In the genomic region with DNA sequence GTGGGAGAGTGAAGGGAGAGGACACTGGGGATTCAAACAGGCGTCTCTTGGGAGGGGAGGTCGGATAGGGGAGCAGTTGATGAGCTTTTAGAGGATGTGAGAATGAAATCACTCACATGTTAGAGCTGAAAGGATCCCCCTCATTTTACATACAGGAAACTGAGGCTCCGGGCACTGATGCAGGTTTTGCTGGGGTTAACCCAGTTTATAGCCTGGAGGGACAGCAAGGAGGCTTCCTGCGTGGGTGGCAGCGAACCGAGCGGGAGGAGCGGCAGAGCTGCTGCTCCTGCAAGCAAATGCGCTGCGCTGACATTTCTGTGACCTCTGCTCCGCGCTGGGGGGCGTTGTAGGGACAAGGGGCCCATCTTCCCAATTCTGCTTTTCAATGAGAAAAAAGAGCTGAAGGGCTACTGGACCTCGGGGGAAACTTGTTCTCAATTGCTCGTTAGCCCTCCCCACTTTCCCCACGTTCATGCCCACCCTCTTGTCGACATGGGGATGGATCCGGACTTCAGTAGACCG, we compare ENCODE assay signal across 9 cellular contexts. TPM values are rescaled to one million over a fixed set of nuclear protein-coding genes. Genes with fewer than 3 reads are reported as not detected.
A peak's percentile ranks its signal among the peaks of the same experiment; 100 is the strongest.
DNase-seq lines count a peak whose midpoint lies in the region; ATAC-seq and TF ChIP-seq lines count a peak whose summit lies in the region.
"Had no signal": no experiment of that assay in that cellular context is flagged by ENCODE, and none has a peak within 500 bp of the region (broad histone marks: within the 10 kb centered on the region; RNA-seq: fewer than 3 reads in every experiment).

No MANE protein-coding gene starts in this region.

- peak overlapping the region; percentile 80 to 88 (median 83) for H3K4me3 Mint-ChIP-seq in CD4-positive, CD25-positive, alpha-beta regulatory T cell

- H3K4me3 ChIP-seq in CD4-positive, CD25-positive, alpha-beta regulatory T cell (ENCODE audit: low read depth, low read length) = peak overlapping the region; percentile 67
- no peak overlapping the region for H3K4me3 ChIP-seq in brain microvascular endothelial cell (ENCODE audit: low read depth, low read length)

- H3K27me3 ChIP-seq in CD4-positive, CD25-positive, alpha-beta regulatory T cell (ENCODE audit: control insufficient read depth, insufficient read depth, low read length) = peaks cover 73% of the 10 kb centered on the region
- H3K27me3 ChIP-seq in brain microvascular endothelial cell (replicated peaks) = peaks cover 84% of the 10 kb centered on the region

- no peaks in the 10 kb centered on the region for H3K36me3 Mint-ChIP-seq in CD4-positive, CD25-positive, alpha-beta regulatory T cell

- H3K4me1 ChIP-seq in CD4-positive, CD25-positive, alpha-beta regulatory T cell (ENCODE audit: control insufficient read depth, insufficient read depth, low read length, poor library complexity, severe bottlenecking) = peaks cover 52% of the 10 kb centered on the region

- no peak overlapping the region for H3K27ac Mint-ChIP-seq in CD4-positive, CD25-positive, alpha-beta regulatory T cell

- H3K4me1 Mint-ChIP-seq in CD4-positive, CD25-positive, alpha-beta regulatory T cell = peaks cover 27 to 68% (median 42%) of the 10 kb centered on the region in 4 donors

- H3K9me3 ChIP-seq in CD4-positive, CD25-positive, alpha-beta regulatory T cell (ENCODE audit: control insufficient read depth in 2 of 2, low read length in 2 of 2) = peaks cover 8 to 19% of the 10 kb centered on the region in 2 experiments

- ATAC-seq in CD4-positive, CD25-positive, alpha-beta regulatory T cell (ENCODE audit: low read depth in 2 of 2) = no peak
- ATAC-seq in HG03196 (IDR thresholded peaks at IDR 0.05; ENCODE audit: unreplicated experiment) = peak; percentile 30

- in situ Hi-C loops in GM18951 (cut with MboI; ENCODE audit: low sequenced_read_pairs, unreplicated experiment) = no loop called here
- in situ Hi-C loops in brain microvascular endothelial cell (cut with HindIII; ENCODE audit: low pct_ligation_motif_present, low sequenced_read_pairs) = no loop called here

- peak; percentile 40 for TF ChIP-seq POLR2A in GM18951 (IDR thresholded peaks at IDR 0.05; ENCODE audit: extremely low read depth, insufficient read depth, insufficient read length)

- H3K27me3 Mint-ChIP-seq in CD4-positive, CD25-positive, alpha-beta regulatory T cell = peaks cover 99% of the 10 kb centered on the region

- no peaks in the 10 kb centered on the region for H3K36me3 ChIP-seq in CD4-positive, CD25-positive, alpha-beta regulatory T cell (ENCODE audit: control insufficient read depth, insufficient read depth, low read length)
- no peaks in the 10 kb centered on the region for H3K36me3 ChIP-seq in brain microvascular endothelial cell (replicated peaks)

- no peak for DNase-seq in CD4-positive, CD25-positive, alpha-beta regulatory T cell
- peak; percentile 7 for DNase-seq in astrocyte of the hippocampus (ENCODE audit: low read depth, low spot score)
- peak; percentile 52 for DNase-seq in stimulated activated CD8-positive, alpha-beta memory T cell treated with anti-CD3 and anti-CD28 coated beads, Interleukin-4, amount 100 ng/mL, for 48 hours
- DNase-seq in brain microvascular endothelial cell = no peak
- no peak for DNase-seq in kidney tubule cell (ENCODE audit: low spot score)
- DNase-seq in NCI-H128 (lab: John Stamatoyannopoulos, UW; ENCODE audit: unreplicated experiment) = no peak

- no peak overlapping the region for H3K27ac ChIP-seq in CD4-positive, CD25-positive, alpha-beta regulatory T cell (ENCODE audit: insufficient read depth, low read length, poor library complexity, severe bottlenecking)
- no peak overlapping the region for H3K27ac ChIP-seq in brain microvascular endothelial cell

- peaks cover 0 to 18% (median under 1%) of the 10 kb centered on the region in 7 donors for H3K9me3 Mint-ChIP-seq in CD4-positive, CD25-positive, alpha-beta regulatory T cell

- no peak for TF ChIP-seq CTCF in brain microvascular endothelial cell (IDR thresholded peaks at IDR 0.05; ENCODE audit: low read depth, low read length, missing control alignments)

RNA-seq across cellular contexts. Expression of a gene that starts 1.1 kb away (rescaled TPM):
- not detected for total RNA-seq in CD4-positive, CD25-positive, alpha-beta regulatory T cell
- polyA plus RNA-seq in CD4-positive, CD25-positive, alpha-beta regulatory T cell = not detected
- total RNA-seq: endothelial cell of umbilical vein had no signal
- polyA plus RNA-seq: endothelial cell of umbilical vein had no signal

Comparison
In these comparisons a context has a peak if more than half of its experiments do, and no peak if none do; other contexts are left out.
1. DNase-seq: peak in astrocyte of the hippocampus (single experiment) and stimulated activated CD8-positive, alpha-beta memory T cell treated with anti-CD3 and anti-CD28 coated beads, Interleukin-4, amount 100 ng/mL, for 48 hours (single experiment); none in CD4-positive, CD25-positive, alpha-beta regulatory T cell (0 of 3), brain microvascular endothelial cell (single experiment), kidney tubule cell (single experiment) and NCI-H128 (single experiment).